ENCODE assay signal across 28 cellular contexts in genomic region chr1:190413142-190413541, GRCh38.
"Had no signal": no experiment of that assay in that cellular context is flagged by ENCODE, and none has a peak within 500 bp of the region (broad histone marks: within the 10 kb centered on the region; RNA-seq: fewer than 3 reads in every experiment).

No MANE protein-coding gene starts in this region.

- H3K4me1 Mint-ChIP-seq: endodermal cell had no signal

- H3K4me3 Mint-ChIP-seq: dendritic cell treated with granulocyte-macrophage colony-stimulating factor and Interleukin-4, amounts not matched to agents 40 ng/mL and 50 ng/mL, for 4 days; effector memory CD8-positive, alpha-beta T cell; endodermal cell had no signal

- FAIRE-seq: colon, endometrium, endothelial cell of umbilical vein had no signal

- H3K27ac Mint-ChIP-seq: dendritic cell treated with granulocyte-macrophage colony-stimulating factor and Interleukin-4, amounts not matched to agents 40 ng/mL and 50 ng/mL, for 4 days; effector memory CD8-positive, alpha-beta T cell; endodermal cell had no signal

- H3K36me3 ChIP-seq: colonic mucosa, esophagus muscularis mucosa, esophagus squamous epithelium, gastrocnemius medialis, gastroesophageal sphincter, heart left ventricle, heart right ventricle had no signal

- H3K27me3 ChIP-seq: colonic mucosa, dorsolateral prefrontal cortex, esophagus muscularis mucosa, esophagus squamous epithelium, foreskin keratinocyte, gastrocnemius medialis, gastroesophageal sphincter, heart left ventricle, heart right ventricle had no signal

- H3K9me3 Mint-ChIP-seq: endodermal cell had no signal

- H3K27ac ChIP-seq: colonic mucosa, coronary artery, dorsolateral prefrontal cortex, epithelial cell of prostate, esophagus muscularis mucosa, esophagus squamous epithelium, foreskin keratinocyte, gastrocnemius medialis, gastroesophageal sphincter, heart left ventricle, heart right ventricle had no signal

- DNase-seq: colonic mucosa; cortex of kidney; dermis blood vessel endothelial cell; dorsolateral prefrontal cortex; effector CD4-positive, alpha-beta T cell; effector CD8-positive, alpha-beta T cell; effector memory CD4-positive, alpha-beta T cell; effector memory CD8-positive, alpha-beta T cell; endodermal cell; erythroblast; esophagus squamous epithelium; foreskin fibroblast; foreskin keratinocyte; foreskin melanocyte; gastrocnemius medialis; glutamatergic neuron; head of caudate nucleus; heart left ventricle; heart right ventricle had no signal

- H3K9me3 ChIP-seq: colonic mucosa, esophagus muscularis mucosa, esophagus squamous epithelium, gastroesophageal sphincter had no signal

- ATAC-seq: effector memory CD8-positive, alpha-beta T cell; esophagus mucosa; foreskin keratinocyte; gastrocnemius medialis; gastroesophageal sphincter; heart left ventricle; heart right ventricle had no signal

- H3K4me3 ChIP-seq: colonic mucosa, coronary artery, dorsolateral prefrontal cortex, esophagus muscularis mucosa, esophagus squamous epithelium, gastrocnemius medialis, gastroesophageal sphincter, heart left ventricle, heart right ventricle had no signal

- H3K4me1 ChIP-seq: colonic mucosa, esophagus muscularis mucosa, esophagus squamous epithelium, foreskin keratinocyte, gastrocnemius medialis, gastroesophageal sphincter, heart left ventricle, heart right ventricle had no signal

- H3K27me3 Mint-ChIP-seq: dendritic cell treated with granulocyte-macrophage colony-stimulating factor and Interleukin-4, amounts not matched to agents 40 ng/mL and 50 ng/mL, for 4 days; effector memory CD8-positive, alpha-beta T cell had no signal
